ENCODE assay signal across 2 cellular contexts in genomic region chr7:98935811-98936210, GRCh38.
TF ChIP-seq lines count a peak whose summit lies in the region.

No MANE protein-coding gene starts in this region.

TF ChIP-seq in IMR-90, 13 proteins besides CTCF, POLR2A, EP300 and RAD21:
- TF ChIP-seq MXI1 (IDR thresholded peaks at IDR 0.05; ENCODE audit: borderline replicate concordance, low read depth, low read length), result no peak
- no peak for TF ChIP-seq MAFK (IDR thresholded peaks at IDR 0.05; ENCODE audit: low read depth, low read length)
- no peak for TF ChIP-seq FOS (IDR thresholded peaks at IDR 0.05; ENCODE audit: low read depth, low read length)
- no peak for TF ChIP-seq RCOR1 (IDR thresholded peaks at IDR 0.05; ENCODE audit: insufficient replicate concordance, low read length)
- TF ChIP-seq MAZ (IDR thresholded peaks at IDR 0.05; ENCODE audit: borderline replicate concordance, low read depth, low read length), result no peak
- no peak for TF ChIP-seq BHLHE40 (IDR thresholded peaks at IDR 0.05; ENCODE audit: low read depth, low read length)
- TF ChIP-seq USF2 (IDR thresholded peaks at IDR 0.05; ENCODE audit: low read depth, low read length), result no peak
- TF ChIP-seq RFX5 (IDR thresholded peaks at IDR 0.05; ENCODE audit: low read depth, low read length), result no peak
- TF ChIP-seq SMC3 (IDR thresholded peaks at IDR 0.05; ENCODE audit: low read depth, low read length), result no peak
- TF ChIP-seq CHD1 (IDR thresholded peaks at IDR 0.05; ENCODE audit: low read depth, low read length), result no peak
- no peak for TF ChIP-seq CEBPB (IDR thresholded peaks at IDR 0.05; ENCODE audit: low read depth, low read length)
- TF ChIP-seq ELK1 (IDR thresholded peaks at IDR 0.05; ENCODE audit: borderline replicate concordance, low read depth, low read length), result no peak
- TF ChIP-seq NFE2L2 (IDR thresholded peaks at IDR 0.05; ENCODE audit: low read depth, low read length), result no peak
TF ChIP-seq in IMR-90: peak in this region for 0.

TF ChIP-seq in SK-N-SH treated with all-trans-retinoic acid at 6 μM for 48 hours, 23 proteins besides CTCF, POLR2A, EP300 and RAD21:
- no peak for TF ChIP-seq OSR1 (CRISPR knock-in tag; IDR thresholded peaks at IDR 0.05)
- no peak for TF ChIP-seq ZFP30 (CRISPR knock-in tag; IDR thresholded peaks at IDR 0.05)
- no peak for TF ChIP-seq SNAI2 (CRISPR knock-in tag; IDR thresholded peaks at IDR 0.05)
- TF ChIP-seq ZNF8 (CRISPR knock-in tag; IDR thresholded peaks at IDR 0.05), result no peak
